34 cellular contexts compared by ENCODE assay signal in the genomic region with DNA sequence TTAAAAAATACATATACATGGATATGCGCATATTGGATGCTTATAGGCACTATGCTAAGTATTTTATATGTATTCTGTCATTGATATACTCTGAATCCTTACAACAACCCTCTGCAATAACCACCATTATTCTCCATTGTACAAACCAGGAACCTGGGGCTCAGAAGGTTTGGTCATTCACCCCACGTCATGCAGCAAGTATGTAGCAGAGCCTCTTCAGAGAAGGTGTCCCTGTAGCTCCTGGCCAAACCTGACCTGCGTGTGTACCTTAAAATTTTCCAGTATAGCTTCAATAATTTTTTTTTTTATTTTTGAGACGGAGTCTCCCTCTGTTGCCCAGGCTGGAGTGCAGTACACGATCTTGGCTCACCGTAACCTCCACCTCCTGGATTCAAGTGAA.
"Had no signal": no experiment of that assay in that cellular context is flagged by ENCODE, and none has a peak within 500 bp of the region (broad histone marks: within the 10 kb centered on the region; RNA-seq: fewer than 3 reads in every experiment).

No MANE protein-coding gene starts in this region.

- H3K9me3 ChIP-seq: MG63 had no signal

- H3K27me3 ChIP-seq: MG63 had no signal

- H3K36me3 ChIP-seq: MG63 had no signal

- H3K4me3 ChIP-seq: MG63 had no signal

- DNase-seq: Karpas-422, Kasumi-1, MG63, MM.1S, MV-4-11, NCI-H1048, NCI-H1092, NCI-H1092 treated with DMSO at 0.1 percent for 48 hours, NCI-H1105, NCI-H1105 treated with DMSO at 0.1 percent for 48 hours, NCI-H1417, NCI-H1417 treated with DMSO at 0.1 percent for 48 hours, NCI-H1436, NCI-H1436 treated with DMSO at 0.1 percent for 48 hours, NCI-H146, NCI-H1694, NCI-H1694 treated with DMSO at 0.1 percent for 48 hours, NCI-H187, NCI-H187 treated with DMSO at 0.1 percent for 48 hours, NCI-H1930, NCI-H2029, NCI-H2029 treated with DMSO at 0.1 percent for 48 hours, NCI-H2081, NCI-H2081 treated with DMSO at 0.1 percent for 48 hours, NCI-H2107, NCI-H2171, NCI-H2171 treated with DMSO at 0.1 percent for 48 hours, NCI-H2227 treated with DMSO at 0.1 percent for 48 hours, NCI-H226, NCI-H345, NCI-H446, NCI-H446 treated with DMSO at 0.1 percent for 48 hours, NCI-H510A, NCI-H510A treated with DMSO at 0.1 percent for 48 hours had no signal
